ENCODE assay signal across 1 cellular context in the genomic region with DNA sequence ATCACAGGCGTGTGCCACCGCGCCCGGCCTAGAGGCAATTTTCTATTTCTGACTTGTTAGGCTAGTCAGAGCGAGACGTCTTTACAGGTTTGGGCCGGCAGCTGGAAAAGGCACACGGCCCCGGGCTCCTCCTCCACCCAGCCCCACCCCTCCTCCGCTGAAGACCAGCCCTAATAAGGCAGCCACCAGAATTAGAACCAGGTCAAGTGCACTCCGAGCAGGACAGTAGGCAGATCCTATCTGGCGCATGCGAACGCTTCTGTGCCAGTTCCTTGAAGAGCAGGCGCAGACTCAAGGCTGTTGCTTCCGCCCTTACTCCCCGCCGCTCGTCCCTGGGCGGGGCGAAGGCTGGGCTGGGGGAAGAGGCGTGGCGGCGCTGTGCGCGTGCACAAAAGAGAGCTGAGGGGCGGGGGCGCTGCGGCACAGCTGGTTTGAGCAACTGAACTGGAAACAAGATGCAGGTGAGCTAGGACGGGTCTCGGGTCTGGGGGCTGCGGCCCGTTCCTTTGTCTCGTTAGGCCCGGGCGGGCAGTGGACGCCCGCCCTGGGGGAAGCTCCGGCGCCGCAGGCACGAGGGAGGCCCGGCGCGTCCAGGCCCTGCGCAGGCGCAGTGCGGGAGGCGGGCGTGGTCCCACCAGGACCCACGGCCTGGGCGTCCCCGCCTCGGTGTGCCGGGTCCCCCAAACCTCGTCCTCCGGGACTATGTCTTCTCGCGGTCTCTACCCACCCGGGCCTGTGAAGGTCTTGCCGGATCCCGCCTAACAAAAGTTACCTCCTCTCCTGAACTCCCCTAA.
A peak's percentile ranks its signal among the peaks of the same experiment; 100 is the strongest.
TF ChIP-seq lines count a peak whose summit lies in the region.

Gene PDCL3 (plus strand): TSS at position 381 of the 794 bp plus-strand sequence. CDS start 75 bp downstream, at position 456.

TF ChIP-seq in HepG2, 621 proteins besides CTCF, POLR2A, EP300 and RAD21 (continued from another document and continues in another):
- peak; percentile 49; the same call in 1 of the 2 replicates for TF ChIP-seq GMEB2 (CRISPR knock-in tag; IDR thresholded peaks at IDR 0.05; ENCODE audit: low read depth)
- TF ChIP-seq ZNF343 (CRISPR knock-in tag; IDR thresholded peaks at IDR 0.05): peak; percentile 71
- peak; percentile 47; the same call in 1 of the 2 replicates for TF ChIP-seq ZNF143 (CRISPR knock-in tag; IDR thresholded peaks at IDR 0.05)
- TF ChIP-seq, protein P1, sequence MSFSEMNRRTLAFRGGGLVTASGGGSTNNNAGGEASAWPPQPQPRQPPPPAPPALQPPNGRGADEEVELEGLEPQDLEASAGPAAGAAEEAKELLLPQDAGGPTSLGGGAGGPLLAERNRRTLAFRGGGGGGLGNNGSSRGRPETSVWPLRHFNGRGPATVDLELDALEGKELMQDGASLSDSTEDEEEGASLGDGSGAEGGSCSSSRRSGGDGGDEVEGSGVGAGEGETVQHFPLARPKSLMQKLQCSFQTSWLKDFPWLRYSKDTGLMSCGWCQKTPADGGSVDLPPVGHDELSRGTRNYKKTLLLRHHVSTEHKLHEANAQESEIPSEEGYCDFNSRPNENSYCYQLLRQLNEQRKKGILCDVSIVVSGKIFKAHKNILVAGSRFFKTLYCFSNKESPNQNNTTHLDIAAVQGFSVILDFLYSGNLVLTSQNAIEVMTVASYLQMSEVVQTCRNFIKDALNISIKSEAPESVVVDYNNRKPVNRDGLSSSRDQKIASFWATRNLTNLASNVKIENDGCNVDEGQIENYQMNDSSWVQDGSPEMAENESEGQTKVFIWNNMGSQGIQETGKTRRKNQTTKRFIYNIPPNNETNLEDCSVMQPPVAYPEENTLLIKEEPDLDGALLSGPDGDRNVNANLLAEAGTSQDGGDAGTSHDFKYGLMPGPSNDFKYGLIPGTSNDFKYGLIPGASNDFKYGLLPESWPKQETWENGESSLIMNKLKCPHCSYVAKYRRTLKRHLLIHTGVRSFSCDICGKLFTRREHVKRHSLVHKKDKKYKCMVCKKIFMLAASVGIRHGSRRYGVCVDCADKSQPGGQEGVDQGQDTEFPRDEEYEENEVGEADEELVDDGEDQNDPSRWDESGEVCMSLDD (CRISPR knock-in tag; IDR thresholded peaks at IDR 0.05; ENCODE audit: borderline replicate concordance): 0 out of 2 replicates have a peak, but pooled peaks have one; percentile 4
- TF ChIP-seq RNF2 (conservative IDR thresholded peaks at IDR 0.05; ENCODE audit: low read depth): peak; percentile 93
- TF ChIP-seq RFX5 (IDR thresholded peaks at IDR 0.05; ENCODE audit: low read depth, low read length): no peak
- TF ChIP-seq THAP8 (CRISPR knock-in tag; IDR thresholded peaks at IDR 0.05; ENCODE audit: borderline replicate concordance): peak; percentile 81; the same call in 1 of the 2 replicates
- peak; percentile 85 for TF ChIP-seq CHD2 (IDR thresholded peaks at IDR 0.05; ENCODE audit: low read depth, low read length)
- TF ChIP-seq SNAI1 (CRISPR knock-in tag; IDR thresholded peaks at IDR 0.05; ENCODE audit: borderline replicate concordance): no peak; the same call in none of the 2 replicates
- no peak for TF ChIP-seq ZNF672 (CRISPR knock-in tag; IDR thresholded peaks at IDR 0.05)
- no peak for TF ChIP-seq RBAK (CRISPR knock-in tag; IDR thresholded peaks at IDR 0.05)
- TF ChIP-seq KDM4B (CRISPR knock-in tag; IDR thresholded peaks at IDR 0.05): no peak
- no peak for TF ChIP-seq ZNF451 (CRISPR knock-in tag; IDR thresholded peaks at IDR 0.05)
- 0 out of 2 replicates have a peak, but pooled peaks have one; percentile 11 for TF ChIP-seq SIN3B (IDR thresholded peaks at IDR 0.05; ENCODE audit: low read length)
- TF ChIP-seq ZIK1 (CRISPR knock-in tag; IDR thresholded peaks at IDR 0.05; ENCODE audit: borderline replicate concordance, low read depth): 0 out of 2 replicates have a peak, but pooled peaks have one; percentile 55
- TF ChIP-seq MYC (CRISPR knock-in tag; IDR thresholded peaks at IDR 0.05; ENCODE audit: borderline replicate concordance): peak; percentile 95
- peak; percentile 91 for TF ChIP-seq ASH2L (IDR thresholded peaks at IDR 0.05; ENCODE audit: insufficient read length, low read depth, low read length)
- TF ChIP-seq, protein P2, sequence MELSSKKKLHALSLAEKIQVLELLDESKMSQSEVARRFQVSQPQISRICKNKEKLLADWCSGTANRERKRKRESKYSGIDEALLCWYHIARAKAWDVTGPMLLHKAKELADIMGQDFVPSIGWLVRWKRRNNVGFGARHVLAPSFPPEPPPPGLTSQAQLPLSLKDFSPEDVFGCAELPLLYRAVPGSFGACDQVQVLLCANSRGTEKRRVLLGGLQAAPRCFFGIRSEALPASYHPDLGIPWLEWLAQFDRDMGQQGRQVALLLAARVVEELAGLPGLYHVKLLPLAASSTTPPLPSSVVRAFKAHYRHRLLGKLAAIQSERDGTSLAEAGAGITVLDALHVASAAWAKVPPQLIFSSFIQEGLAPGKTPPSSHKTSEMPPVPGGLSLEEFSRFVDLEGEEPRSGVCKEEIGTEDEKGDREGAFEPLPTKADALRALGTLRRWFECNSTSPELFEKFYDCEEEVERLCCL (CRISPR knock-in tag; IDR thresholded peaks at IDR 0.05; ENCODE audit: borderline replicate concordance): 0 out of 2 replicates have a peak, but pooled peaks have one; percentile 19
- TF ChIP-seq, protein P3, sequence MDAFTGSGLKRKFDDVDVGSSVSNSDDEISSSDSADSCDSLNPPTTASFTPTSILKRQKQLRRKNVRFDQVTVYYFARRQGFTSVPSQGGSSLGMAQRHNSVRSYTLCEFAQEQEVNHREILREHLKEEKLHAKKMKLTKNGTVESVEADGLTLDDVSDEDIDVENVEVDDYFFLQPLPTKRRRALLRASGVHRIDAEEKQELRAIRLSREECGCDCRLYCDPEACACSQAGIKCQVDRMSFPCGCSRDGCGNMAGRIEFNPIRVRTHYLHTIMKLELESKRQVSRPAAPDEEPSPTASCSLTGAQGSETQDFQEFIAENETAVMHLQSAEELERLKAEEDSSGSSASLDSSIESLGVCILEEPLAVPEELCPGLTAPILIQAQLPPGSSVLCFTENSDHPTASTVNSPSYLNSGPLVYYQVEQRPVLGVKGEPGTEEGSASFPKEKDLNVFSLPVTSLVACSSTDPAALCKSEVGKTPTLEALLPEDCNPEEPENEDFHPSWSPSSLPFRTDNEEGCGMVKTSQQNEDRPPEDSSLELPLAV (CRISPR knock-in tag; conservative IDR thresholded peaks at IDR 0.05; ENCODE audit: low read depth): no peak
- peak; percentile 80 for TF ChIP-seq ZNF574 (CRISPR knock-in tag; IDR thresholded peaks at IDR 0.05)
- no peak for TF ChIP-seq CC2D1A (CRISPR knock-in tag; IDR thresholded peaks at IDR 0.05)
- peak; percentile 88 for TF ChIP-seq BCL6 (CRISPR knock-in tag; IDR thresholded peaks at IDR 0.05)
- TF ChIP-seq ZSCAN30 (CRISPR knock-in tag; IDR thresholded peaks at IDR 0.05): no peak
- peak; percentile 94 for TF ChIP-seq POLR2G (IDR thresholded peaks at IDR 0.05; ENCODE audit: low read depth, low read length)
- TF ChIP-seq CHD4 (IDR thresholded peaks at IDR 0.05; ENCODE audit: borderline replicate concordance, low read length): peak; percentile 71; the same call in 1 of the 2 replicates
- TF ChIP-seq FOXP1 (IDR thresholded peaks at IDR 0.05): no peak
- TF ChIP-seq FOXP1 (CRISPR knock-in tag; IDR thresholded peaks at IDR 0.05): no peak
- 0 out of 2 replicates have a peak, but pooled peaks have one; percentile 53 for TF ChIP-seq ZNF329 (CRISPR knock-in tag; IDR thresholded peaks at IDR 0.05; ENCODE audit: low read depth)
- TF ChIP-seq ZFP62 (CRISPR knock-in tag; IDR thresholded peaks at IDR 0.05): no peak
- TF ChIP-seq, protein P4, sequence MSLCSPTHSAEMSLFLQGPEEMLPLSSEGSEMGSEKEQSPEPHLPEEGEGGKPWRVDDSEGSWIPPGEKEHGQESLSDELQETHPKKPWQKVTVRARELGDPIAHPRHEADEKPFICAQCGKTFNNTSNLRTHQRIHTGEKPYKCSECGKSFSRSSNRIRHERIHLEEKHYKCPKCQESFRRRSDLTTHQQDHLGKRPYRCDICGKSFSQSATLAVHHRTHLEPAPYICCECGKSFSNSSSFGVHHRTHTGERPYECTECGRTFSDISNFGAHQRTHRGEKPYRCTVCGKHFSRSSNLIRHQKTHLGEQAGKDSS (CRISPR knock-in tag; IDR thresholded peaks at IDR 0.05; ENCODE audit: borderline replicate concordance, low read depth): peak; percentile 92
- TF ChIP-seq KDM5A (IDR thresholded peaks at IDR 0.05; ENCODE audit: borderline replicate concordance, low read length): peak; percentile 52; the same call in 1 of the 2 replicates
- peak; percentile 24; the same call in 1 of the 2 replicates for TF ChIP-seq MYNN (CRISPR knock-in tag; IDR thresholded peaks at IDR 0.05; ENCODE audit: low read depth)
- TF ChIP-seq, protein P5, sequence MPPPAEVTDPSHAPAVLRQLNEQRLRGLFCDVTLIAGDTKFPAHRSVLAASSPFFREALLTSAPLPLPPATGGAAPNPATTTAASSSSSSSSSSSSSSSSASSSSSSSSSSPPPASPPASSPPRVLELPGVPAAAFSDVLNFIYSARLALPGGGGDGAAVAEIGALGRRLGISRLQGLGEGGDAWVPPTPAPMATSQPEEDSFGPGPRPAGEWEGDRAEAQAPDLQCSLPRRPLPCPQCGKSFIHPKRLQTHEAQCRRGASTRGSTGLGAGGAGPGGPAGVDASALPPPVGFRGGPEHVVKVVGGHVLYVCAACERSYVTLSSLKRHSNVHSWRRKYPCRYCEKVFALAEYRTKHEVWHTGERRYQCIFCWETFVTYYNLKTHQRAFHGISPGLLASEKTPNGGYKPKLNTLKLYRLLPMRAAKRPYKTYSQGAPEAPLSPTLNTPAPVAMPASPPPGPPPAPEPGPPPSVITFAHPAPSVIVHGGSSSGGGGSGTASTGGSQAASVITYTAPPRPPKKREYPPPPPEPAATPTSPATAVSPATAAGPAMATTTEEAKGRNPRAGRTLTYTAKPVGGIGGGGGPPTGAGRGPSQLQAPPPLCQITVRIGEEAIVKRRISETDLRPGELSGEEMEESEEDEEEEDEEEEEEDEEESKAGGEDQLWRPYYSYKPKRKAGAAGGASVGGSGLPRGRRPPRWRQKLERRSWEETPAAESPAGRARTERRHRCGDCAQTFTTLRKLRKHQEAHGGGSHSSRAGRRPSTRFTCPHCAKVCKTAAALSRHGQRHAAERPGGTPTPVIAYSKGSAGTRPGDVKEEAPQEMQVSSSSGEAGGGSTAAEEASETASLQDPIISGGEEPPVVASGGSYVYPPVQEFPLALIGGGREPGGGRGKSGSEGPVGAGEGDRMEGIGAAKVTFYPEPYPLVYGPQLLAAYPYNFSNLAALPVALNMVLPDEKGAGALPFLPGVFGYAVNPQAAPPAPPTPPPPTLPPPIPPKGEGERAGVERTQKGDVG (CRISPR knock-in tag; IDR thresholded peaks at IDR 0.05; ENCODE audit: borderline replicate concordance): no peak
- peak; percentile 65 for TF ChIP-seq ELF3 (CRISPR knock-in tag; IDR thresholded peaks at IDR 0.05)
- peak; percentile 38 for TF ChIP-seq E2F5 (CRISPR knock-in tag; conservative IDR thresholded peaks at IDR 0.05)
- TF ChIP-seq ZNF274 (CRISPR knock-in tag; IDR thresholded peaks at IDR 0.05): peak; percentile 54; the same call in 1 of the 2 replicates
- no peak for TF ChIP-seq PTBP1 (IDR thresholded peaks at IDR 0.05; ENCODE audit: low read depth, low read length, poor library complexity, severe bottlenecking)
- TF ChIP-seq, protein P6, sequence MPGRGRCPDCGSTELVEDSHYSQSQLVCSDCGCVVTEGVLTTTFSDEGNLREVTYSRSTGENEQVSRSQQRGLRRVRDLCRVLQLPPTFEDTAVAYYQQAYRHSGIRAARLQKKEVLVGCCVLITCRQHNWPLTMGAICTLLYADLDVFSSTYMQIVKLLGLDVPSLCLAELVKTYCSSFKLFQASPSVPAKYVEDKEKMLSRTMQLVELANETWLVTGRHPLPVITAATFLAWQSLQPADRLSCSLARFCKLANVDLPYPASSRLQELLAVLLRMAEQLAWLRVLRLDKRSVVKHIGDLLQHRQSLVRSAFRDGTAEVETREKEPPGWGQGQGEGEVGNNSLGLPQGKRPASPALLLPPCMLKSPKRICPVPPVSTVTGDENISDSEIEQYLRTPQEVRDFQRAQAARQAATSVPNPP (CRISPR knock-in tag; IDR thresholded peaks at IDR 0.05): peak; percentile 90; the same call in 1 of the 2 replicates
- peak; percentile 83 for TF ChIP-seq ZNF564 (CRISPR knock-in tag; IDR thresholded peaks at IDR 0.05)
